ENCODE assay signal across 26 cellular contexts in the genomic region with DNA sequence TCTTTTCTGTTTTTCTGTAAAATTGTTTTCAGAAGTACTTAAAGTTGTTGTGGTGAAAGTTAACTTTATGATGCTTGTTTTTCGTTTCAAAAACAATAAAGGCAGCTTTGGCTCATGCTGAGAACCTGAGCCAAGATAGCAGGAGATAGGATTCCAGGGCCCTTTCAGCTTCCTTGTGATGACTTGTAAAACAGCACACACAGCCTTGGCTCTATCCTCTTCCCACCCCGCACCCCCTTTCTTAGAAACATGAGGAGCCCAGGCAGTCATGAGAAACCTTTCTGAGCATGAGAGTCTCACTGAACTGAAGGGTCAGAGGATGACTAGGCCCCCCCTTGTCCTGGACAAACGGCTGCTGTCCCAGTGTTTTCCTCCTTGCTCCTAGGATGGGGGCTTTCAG. TPM values are rescaled to one million over a fixed set of nuclear protein-coding genes. Genes with fewer than 3 reads are reported as not detected.
DNase-seq lines count a peak whose midpoint lies in the region; ATAC-seq and FAIRE-seq lines count a peak whose summit lies in the region.
"Had no signal": no experiment of that assay in that cellular context is flagged by ENCODE, and none has a peak within 500 bp of the region (broad histone marks: within the 10 kb centered on the region; RNA-seq: fewer than 3 reads in every experiment).

No MANE protein-coding gene starts in this region.

- peaks cover 72% of the 10 kb centered on the region for H3K4me1 Mint-ChIP-seq in activated naive CD8-positive, alpha-beta T cell treated with anti-CD3 and anti-CD28 coated beads for 36 hours
- peaks cover 59% of the 10 kb centered on the region for H3K4me1 Mint-ChIP-seq in activated naive CD8-positive, alpha-beta T cell treated with anti-CD3 and anti-CD28 coated beads, Interleukin-2, amount 50 U/mL, for 24 hours
- H3K4me1 Mint-ChIP-seq in effector memory CD8-positive, alpha-beta T cell (ENCODE audit: low read depth in 2 of 2) = peaks cover 23% of the 10 kb centered on the region in 2 donors
- peaks cover 33 to 62% (median 61%) of the 10 kb centered on the region in 4 donors for H3K4me1 Mint-ChIP-seq in naive thymus-derived CD8-positive, alpha-beta T cell
- H3K4me1 Mint-ChIP-seq in activated T-cell treated with anti-CD3 and anti-CD28 coated beads, Interleukin-2, amount 50 U/mL, for 24 hours (ENCODE audit: low read depth) = peaks cover 59% of the 10 kb centered on the region

- H3K4me3 Mint-ChIP-seq in activated naive CD8-positive, alpha-beta T cell treated with anti-CD3 and anti-CD28 coated beads for 36 hours = no peak overlapping the region
- no peak overlapping the region for H3K4me3 Mint-ChIP-seq in activated naive CD8-positive, alpha-beta T cell treated with anti-CD3 and anti-CD28 coated beads, Interleukin-2, amount 50 U/mL, for 24 hours
- no peak overlapping the region for H3K4me3 Mint-ChIP-seq in effector memory CD8-positive, alpha-beta T cell
- H3K4me3 Mint-ChIP-seq in naive thymus-derived CD8-positive, alpha-beta T cell = peak overlapping the region in 3 of 10 donors; percentile 14 to 52 (median 34)
- no peak overlapping the region for H3K4me3 Mint-ChIP-seq in activated T-cell treated with anti-CD3 and anti-CD28 coated beads, Interleukin-2, amount 50 U/mL, for 24 hours
- H3K4me3 Mint-ChIP-seq: dendritic cell treated with granulocyte-macrophage colony-stimulating factor and Interleukin-4, amounts not matched to agents 40 ng/mL and 50 ng/mL, for 4 days; stimulated activated memory B cell treated with anti-CD40 and anti-IgM and Interleukin-4, amounts not matched to agents 10 μg/mL and 1 μg/mL and 100 μg/mL, for 72 hours had no signal

- no peaks in the 10 kb centered on the region for H3K9me3 Mint-ChIP-seq in activated naive CD8-positive, alpha-beta T cell treated with anti-CD3 and anti-CD28 coated beads for 36 hours
- H3K9me3 Mint-ChIP-seq in activated naive CD8-positive, alpha-beta T cell treated with anti-CD3 and anti-CD28 coated beads, Interleukin-2, amount 50 U/mL, for 24 hours = no peaks in the 10 kb centered on the region
- no peaks in the 10 kb centered on the region for H3K9me3 Mint-ChIP-seq in effector memory CD8-positive, alpha-beta T cell
- no peaks in the 10 kb centered on the region for H3K9me3 Mint-ChIP-seq in naive thymus-derived CD8-positive, alpha-beta T cell
- H3K9me3 Mint-ChIP-seq in activated T-cell treated with anti-CD3 and anti-CD28 coated beads, Interleukin-2, amount 50 U/mL, for 24 hours = no peaks in the 10 kb centered on the region
- H3K9me3 Mint-ChIP-seq: dendritic cell treated with granulocyte-macrophage colony-stimulating factor and Interleukin-4, amounts not matched to agents 40 ng/mL and 50 ng/mL, for 4 days; stimulated activated memory B cell treated with anti-CD40 and anti-IgM and Interleukin-4, amounts not matched to agents 10 μg/mL and 1 μg/mL and 100 μg/mL, for 72 hours; T-cell had no signal

- POLR2A ChIA-PET in naive thymus-derived CD8-positive, alpha-beta T cell (lab: Charles Lee) = no interaction called here

- no peak for ATAC-seq in activated naive CD8-positive, alpha-beta T cell treated with anti-CD3 and anti-CD28 coated beads, Interleukin-2, amount 50 U/mL, for 24 hours
- ATAC-seq in effector memory CD8-positive, alpha-beta T cell (replicated peaks) = no peak
- ATAC-seq in naive thymus-derived CD8-positive, alpha-beta T cell = no peak
- ATAC-seq: heart left ventricle; stimulated activated memory B cell treated with anti-CD40 and anti-IgM and Interleukin-4, amounts not matched to agents 10 μg/mL and 1 μg/mL and 100 μg/mL, for 72 hours; T-cell had no signal

- H3K27me3 Mint-ChIP-seq in activated naive CD8-positive, alpha-beta T cell treated with anti-CD3 and anti-CD28 coated beads for 36 hours = no peaks in the 10 kb centered on the region
- no peaks in the 10 kb centered on the region for H3K27me3 Mint-ChIP-seq in activated naive CD8-positive, alpha-beta T cell treated with anti-CD3 and anti-CD28 coated beads, Interleukin-2, amount 50 U/mL, for 24 hours
- H3K27me3 Mint-ChIP-seq in effector memory CD8-positive, alpha-beta T cell = no peaks in the 10 kb centered on the region
- peaks cover 0 to 2% (median 0%) of the 10 kb centered on the region in 5 donors for H3K27me3 Mint-ChIP-seq in naive thymus-derived CD8-positive, alpha-beta T cell
- H3K27me3 Mint-ChIP-seq in activated T-cell treated with anti-CD3 and anti-CD28 coated beads, Interleukin-2, amount 50 U/mL, for 24 hours = no peaks in the 10 kb centered on the region
- H3K27me3 Mint-ChIP-seq: T-cell had no signal

- FAIRE-seq in frontal cortex (lab: Jason Lieb, UNC) = no peak
- FAIRE-seq: bronchial epithelial cell, H54, RCC 7860, TTC549 had no signal

- no peak for DNase-seq in activated naive CD8-positive, alpha-beta T cell treated with anti-CD3 and anti-CD28 coated beads for 36 hours
- DNase-seq in activated naive CD8-positive, alpha-beta T cell treated with anti-CD3 and anti-CD28 coated beads, Interleukin-2, amount 50 U/mL, for 24 hours = no peak
- DNase-seq in effector memory CD8-positive, alpha-beta T cell = no peak
- no peak for DNase-seq in naive thymus-derived CD8-positive, alpha-beta T cell
- no peak for DNase-seq in activated T-cell treated with anti-CD3 and anti-CD28 coated beads, Interleukin-2, amount 50 U/mL, for 24 hours
- no peak for DNase-seq in NCI-H2081 treated with DMSO at 0.1 percent for 48 hours (lab: John Stamatoyannopoulos, UW)
- no peak for DNase-seq in frontal cortex (ENCODE audit: low spot score in 2 of 2)
- no peak for DNase-seq in HCEC 1CT
- DNase-seq: activated CD4-positive, alpha-beta T cell treated with anti-CD3 and anti-CD28 coated beads for 1 hour; activated gamma-delta T cell treated with Interleukin-2 at 50 U/mL for 16 hours; adrenal gland; COR-L47; DMS79 treated with DMSO at 0.1 percent for 48 hours; heart left ventricle; NCI-H1048; NCI-H1694 treated with DMSO at 0.1 percent for 48 hours; NCI-H526 treated with DMSO at 0.1 percent for 48 hours; stimulated activated CD4-positive, alpha-beta T cell treated with anti-CD3 and anti-CD28 coated beads, Interleukin-4, amount 100 ng/mL, for 1 hour had no signal

- peak overlapping the region; percentile 25 for H3K27ac Mint-ChIP-seq in activated naive CD8-positive, alpha-beta T cell treated with anti-CD3 and anti-CD28 coated beads for 36 hours
- no peak overlapping the region for H3K27ac Mint-ChIP-seq in activated naive CD8-positive, alpha-beta T cell treated with anti-CD3 and anti-CD28 coated beads, Interleukin-2, amount 50 U/mL, for 24 hours
- H3K27ac Mint-ChIP-seq in effector memory CD8-positive, alpha-beta T cell = peak overlapping the region; percentile 86 to 98
- peak overlapping the region; percentile 58 to 100 (median 99) for H3K27ac Mint-ChIP-seq in naive thymus-derived CD8-positive, alpha-beta T cell
- no peak overlapping the region for H3K27ac Mint-ChIP-seq in activated T-cell treated with anti-CD3 and anti-CD28 coated beads, Interleukin-2, amount 50 U/mL, for 24 hours
- H3K27ac Mint-ChIP-seq: dendritic cell treated with granulocyte-macrophage colony-stimulating factor and Interleukin-4, amounts not matched to agents 40 ng/mL and 50 ng/mL, for 4 days; stimulated activated memory B cell treated with anti-CD40 and anti-IgM and Interleukin-4, amounts not matched to agents 10 μg/mL and 1 μg/mL and 100 μg/mL, for 72 hours had no signal

- H3K36me3 Mint-ChIP-seq in activated naive CD8-positive, alpha-beta T cell treated with anti-CD3 and anti-CD28 coated beads for 36 hours = no peaks in the 10 kb centered on the region
- H3K36me3 Mint-ChIP-seq in activated naive CD8-positive, alpha-beta T cell treated with anti-CD3 and anti-CD28 coated beads, Interleukin-2, amount 50 U/mL, for 24 hours (ENCODE audit: low read depth) = no peaks in the 10 kb centered on the region
- H3K36me3 Mint-ChIP-seq in effector memory CD8-positive, alpha-beta T cell (ENCODE audit: insufficient read depth) = peaks cover 14% of the 10 kb centered on the region
- no peaks in the 10 kb centered on the region for H3K36me3 Mint-ChIP-seq in naive thymus-derived CD8-positive, alpha-beta T cell
- H3K36me3 Mint-ChIP-seq in activated T-cell treated with anti-CD3 and anti-CD28 coated beads, Interleukin-2, amount 50 U/mL, for 24 hours (ENCODE audit: low read depth) = no peaks in the 10 kb centered on the region
- H3K36me3 Mint-ChIP-seq: stimulated activated memory B cell treated with anti-CD40 and anti-IgM and Interleukin-4, amounts not matched to agents 10 μg/mL and 1 μg/mL and 100 μg/mL, for 72 hours; T-cell had no signal

RNA-seq across cellular contexts. Expression of a gene that starts 12.4 kb away (rescaled TPM):
- not detected for total RNA-seq in activated naive CD8-positive, alpha-beta T cell treated with anti-CD3 and anti-CD28 coated beads for 36 hours
- total RNA-seq in naive thymus-derived CD8-positive, alpha-beta T cell = not detected
- polyA plus RNA-seq in naive thymus-derived CD8-positive, alpha-beta T cell = not detected
- not detected for total RNA-seq in frontal cortex
- total RNA-seq: bronchial epithelial cell, omental fat pad had no signal
- polyA plus RNA-seq: adrenal gland had no signal

Comparison
In these comparisons a context has a peak if more than half of its experiments do, and no peak if none do; other contexts are left out.
1. H3K27ac Mint-ChIP-seq: peak in activated naive CD8-positive, alpha-beta T cell treated with anti-CD3 and anti-CD28 coated beads for 36 hours (single experiment), effector memory CD8-positive, alpha-beta T cell (2 of 2) and naive thymus-derived CD8-positive, alpha-beta T cell (10 of 10); none in activated naive CD8-positive, alpha-beta T cell treated with anti-CD3 and anti-CD28 coated beads, Interleukin-2, amount 50 U/mL, for 24 hours (single experiment) and activated T-cell treated with anti-CD3 and anti-CD28 coated beads, Interleukin-2, amount 50 U/mL, for 24 hours (single experiment).